ENCODE assay signal across 1 cellular context in the genomic region with DNA sequence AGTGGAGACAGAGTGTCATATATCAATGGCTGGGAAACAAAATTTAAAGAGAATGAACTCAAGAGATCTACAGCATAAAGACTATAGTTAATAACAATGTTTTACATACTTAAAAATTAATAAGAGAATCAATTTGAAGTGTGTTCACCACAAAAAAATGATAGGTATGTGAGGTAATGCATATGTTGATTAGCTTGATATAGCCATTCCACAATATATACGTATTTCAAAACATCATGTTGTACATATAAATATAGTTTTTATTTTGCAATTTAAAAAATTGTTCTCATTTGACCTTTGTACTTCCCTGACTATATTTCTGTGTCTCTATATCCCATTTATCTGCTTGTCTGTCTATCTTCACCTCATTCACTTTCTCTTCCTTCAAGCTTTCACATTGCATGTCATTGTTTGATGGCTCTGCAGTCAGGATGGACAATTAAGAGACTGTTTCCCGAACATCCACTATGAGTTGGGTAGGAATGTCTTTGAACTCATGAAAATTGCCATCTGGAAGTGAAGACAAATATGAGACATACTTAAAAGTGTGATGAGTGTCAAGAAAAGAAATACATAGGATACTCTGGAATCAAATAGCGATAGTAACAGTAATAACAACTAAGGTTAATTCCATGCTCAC.
TF ChIP-seq lines count a peak whose summit lies in the region.

No MANE protein-coding gene starts in this region.

TF ChIP-seq in HCT116, 20 proteins besides CTCF, POLR2A, EP300 and RAD21 (continued from another document):
- TF ChIP-seq, protein P1, sequence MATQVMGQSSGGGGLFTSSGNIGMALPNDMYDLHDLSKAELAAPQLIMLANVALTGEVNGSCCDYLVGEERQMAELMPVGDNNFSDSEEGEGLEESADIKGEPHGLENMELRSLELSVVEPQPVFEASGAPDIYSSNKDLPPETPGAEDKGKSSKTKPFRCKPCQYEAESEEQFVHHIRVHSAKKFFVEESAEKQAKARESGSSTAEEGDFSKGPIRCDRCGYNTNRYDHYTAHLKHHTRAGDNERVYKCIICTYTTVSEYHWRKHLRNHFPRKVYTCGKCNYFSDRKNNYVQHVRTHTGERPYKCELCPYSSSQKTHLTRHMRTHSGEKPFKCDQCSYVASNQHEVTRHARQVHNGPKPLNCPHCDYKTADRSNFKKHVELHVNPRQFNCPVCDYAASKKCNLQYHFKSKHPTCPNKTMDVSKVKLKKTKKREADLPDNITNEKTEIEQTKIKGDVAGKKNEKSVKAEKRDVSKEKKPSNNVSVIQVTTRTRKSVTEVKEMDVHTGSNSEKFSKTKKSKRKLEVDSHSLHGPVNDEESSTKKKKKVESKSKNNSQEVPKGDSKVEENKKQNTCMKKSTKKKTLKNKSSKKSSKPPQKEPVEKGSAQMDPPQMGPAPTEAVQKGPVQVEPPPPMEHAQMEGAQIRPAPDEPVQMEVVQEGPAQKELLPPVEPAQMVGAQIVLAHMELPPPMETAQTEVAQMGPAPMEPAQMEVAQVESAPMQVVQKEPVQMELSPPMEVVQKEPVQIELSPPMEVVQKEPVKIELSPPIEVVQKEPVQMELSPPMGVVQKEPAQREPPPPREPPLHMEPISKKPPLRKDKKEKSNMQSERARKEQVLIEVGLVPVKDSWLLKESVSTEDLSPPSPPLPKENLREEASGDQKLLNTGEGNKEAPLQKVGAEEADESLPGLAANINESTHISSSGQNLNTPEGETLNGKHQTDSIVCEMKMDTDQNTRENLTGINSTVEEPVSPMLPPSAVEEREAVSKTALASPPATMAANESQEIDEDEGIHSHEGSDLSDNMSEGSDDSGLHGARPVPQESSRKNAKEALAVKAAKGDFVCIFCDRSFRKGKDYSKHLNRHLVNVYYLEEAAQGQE (IDR thresholded peaks at IDR 0.05; ENCODE audit: low read depth), result no peak
- TF ChIP-seq, protein P2, sequence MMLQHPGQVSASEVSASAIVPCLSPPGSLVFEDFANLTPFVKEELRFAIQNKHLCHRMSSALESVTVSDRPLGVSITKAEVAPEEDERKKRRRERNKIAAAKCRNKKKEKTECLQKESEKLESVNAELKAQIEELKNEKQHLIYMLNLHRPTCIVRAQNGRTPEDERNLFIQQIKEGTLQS (IDR thresholded peaks at IDR 0.05), result no peak
- TF ChIP-seq, protein P3, sequence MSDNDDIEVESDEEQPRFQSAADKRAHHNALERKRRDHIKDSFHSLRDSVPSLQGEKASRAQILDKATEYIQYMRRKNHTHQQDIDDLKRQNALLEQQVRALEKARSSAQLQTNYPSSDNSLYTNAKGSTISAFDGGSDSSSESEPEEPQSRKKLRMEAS (IDR thresholded peaks at IDR 0.05), result no peak
- TF ChIP-seq CBX3 (IDR thresholded peaks at IDR 0.05; ENCODE audit: low read depth) (no peak), JUND (IDR thresholded peaks at IDR 0.05) (no peak)
